In genomic region chr16:77660311-77660710, GRCh38 we compare ENCODE assay signal across 8 cellular contexts.
DNase-seq lines count a peak whose midpoint lies in the region; ATAC-seq and TF ChIP-seq lines count a peak whose summit lies in the region.

No MANE protein-coding gene starts in this region.

- ATAC-seq in heart right ventricle (peak in 1 of 8 donors; percentile 47), GM18870 (IDR thresholded peaks at IDR 0.05; ENCODE audit: unreplicated experiment) (no peak)

- H4K20me1 ChIP-seq in PC-9 (ENCODE audit: insufficient read depth) = no peaks in the 10 kb centered on the region

- H3F3A ChIP-seq in PC-9 (ENCODE audit: insufficient read depth, low read depth) = no peaks in the 10 kb centered on the region

- no peak overlapping the region for H3K4me3 ChIP-seq in heart right ventricle
- H3K4me3 ChIP-seq in PC-9 = no peak overlapping the region
- peak overlapping the region in 4 of 5 donors; percentile 29 to 46 (median 35) for H3K4me3 ChIP-seq in subcutaneous abdominal adipose tissue (ENCODE audit: low read depth in 1 of 5, low read length in 5 of 5)

- peaks cover 0 to 2% (median 0%) of the 10 kb centered on the region in 9 donors for H3K4me1 ChIP-seq in heart right ventricle
- no peaks in the 10 kb centered on the region for H3K4me1 ChIP-seq in PC-9 (replicated peaks; ENCODE audit: insufficient read depth)
- H3K4me1 ChIP-seq in subcutaneous abdominal adipose tissue (ENCODE audit: control insufficient read depth in 5 of 5, insufficient read depth in 5 of 5, low read length in 5 of 5) = peaks cover 0 to 7% (median 5%) of the 10 kb centered on the region in 5 donors

- TF ChIP-seq CTCF in heart right ventricle (IDR thresholded peaks at IDR 0.05) (peak in 7 of 9 donors; percentile 50 to 70 (median 56)), PC-9 (conservative IDR thresholded peaks at IDR 0.05) (peak; percentile 54)

- H3K36me3 ChIP-seq in heart right ventricle (no peaks in the 10 kb centered on the region), PC-9 (ENCODE audit: low read depth) (no peaks in the 10 kb centered on the region), subcutaneous abdominal adipose tissue (ENCODE audit: control insufficient read depth in 5 of 5, insufficient read depth in 5 of 5, low read length in 5 of 5) (no peaks in the 10 kb centered on the region)

- H3K27me3 ChIP-seq in heart right ventricle = peaks cover 0 to 29% (median 8%) of the 10 kb centered on the region in 7 donors
- H3K27me3 ChIP-seq in PC-9 (ENCODE audit: insufficient read depth, low read depth) = peaks cover 13% of the 10 kb centered on the region; the same call in 1 of the 2 replicates
- peaks cover 0 to 4% (median 0%) of the 10 kb centered on the region in 5 donors for H3K27me3 ChIP-seq in subcutaneous abdominal adipose tissue (ENCODE audit: control insufficient read depth in 5 of 5, insufficient read depth in 4 of 5, low read length in 5 of 5)

- no peaks in the 10 kb centered on the region for H3K36me3 Mint-ChIP-seq in activated T-helper 2 cell treated with anti-CD3 and anti-CD28 coated beads, Interferon-gamma antibody, Interleukin-2, Interleukin-4, amounts not matched to agents 10 μg/mL and 5 μg/mL and 100 μg/mL, durations not matched to agents 14 hours and 24 hours and 36 hours (ENCODE audit: low read depth)

- no peaks in the 10 kb centered on the region for H3K9me2 ChIP-seq in PC-9 (ENCODE audit: insufficient read depth)

- DNase-seq in heart right ventricle (no peak), cardiac septum (ENCODE audit: low spot score) (no peak), PC-9 (no peak), fibroblast of peridontal ligament (ENCODE audit: extremely low read depth) (peak; percentile 73)
- DNase-seq in activated T-helper 2 cell treated with anti-CD3 and anti-CD28 coated beads, Interferon-gamma antibody, Interleukin-2, Interleukin-4, amounts not matched to agents 10 μg/mL and 5 μg/mL and 100 μg/mL, durations not matched to agents 14 hours and 24 hours and 36 hours (ENCODE audit: low spot score) = no peak
- no peak for DNase-seq in activated CD8-positive, alpha-beta memory T cell treated with anti-CD3 and anti-CD28 coated beads, Interleukin-2, amount 50 U/mL, for 48 hours

- peaks cover 9% of the 10 kb centered on the region for H3K9me3 Mint-ChIP-seq in activated T-helper 2 cell treated with anti-CD3 and anti-CD28 coated beads, Interferon-gamma antibody, Interleukin-2, Interleukin-4, amounts not matched to agents 10 μg/mL and 5 μg/mL and 100 μg/mL, durations not matched to agents 14 hours and 24 hours and 36 hours

- H3K4me1 Mint-ChIP-seq in activated T-helper 2 cell treated with anti-CD3 and anti-CD28 coated beads, Interferon-gamma antibody, Interleukin-2, Interleukin-4, amounts not matched to agents 10 μg/mL and 5 μg/mL and 100 μg/mL, durations not matched to agents 14 hours and 24 hours and 36 hours (ENCODE audit: low read depth) = peaks cover 7% of the 10 kb centered on the region

- no peak overlapping the region for H3K27ac ChIP-seq in heart right ventricle
- H3K27ac ChIP-seq in PC-9 = no peak overlapping the region
- H3K27ac ChIP-seq in subcutaneous abdominal adipose tissue (ENCODE audit: low read depth, low read length) = no peak overlapping the region

- BruUV-seq in PC-9 (replicated peaks; lab: Mats Ljungman, UMichigan) = no TSS peak

- no peak overlapping the region for H3K27ac Mint-ChIP-seq in activated T-helper 2 cell treated with anti-CD3 and anti-CD28 coated beads, Interferon-gamma antibody, Interleukin-2, Interleukin-4, amounts not matched to agents 10 μg/mL and 5 μg/mL and 100 μg/mL, durations not matched to agents 14 hours and 24 hours and 36 hours

- POLR2A ChIA-PET in PC-9 (lab: Charles Lee; ENCODE audit: unreplicated experiment) = no interaction called here

- H3K9me3 ChIP-seq in heart right ventricle (peaks cover 0 to 19% (median 7%) of the 10 kb centered on the region in 11 donors), PC-9 (ENCODE audit: insufficient read depth, low read depth) (no peaks in the 10 kb centered on the region), subcutaneous abdominal adipose tissue (ENCODE audit: control insufficient read depth in 5 of 5, low read length in 5 of 5) (peaks cover 3 to 9% (median 6%) of the 10 kb centered on the region in 5 donors)

- CTCF ChIA-PET in PC-9 (lab: Charles Lee) = no interaction called here

- H3K9ac ChIP-seq in subcutaneous abdominal adipose tissue (ENCODE audit: low read length in 5 of 5) = no peak overlapping the region

- intact Hi-C loops in heart right ventricle (cut with DNase I) (loop anchor here in 8 of 10 donors (1.0 to 10.0 kb wide), 6 partner anchors 63 to 426 kb away; no protein-coding TSS in a partner anchor), cardiac septum (cut with DNase I) (loop anchor here (10.0 kb wide), 1 partner anchor 426 kb away; no protein-coding TSS in a partner anchor), PC-9 (cut with micrococcal nuclease; ENCODE audit: unreplicated experiment) (no loop called here)
- intact Hi-C loops in activated T-helper 2 cell treated with anti-CD3 and anti-CD28 coated beads, Interferon-gamma antibody, Interleukin-2, Interleukin-4, amounts not matched to agents 10 μg/mL and 5 μg/mL and 100 μg/mL, durations not matched to agents 14 hours and 24 hours and 36 hours (cut with micrococcal nuclease) = no loop called here

- H3K4me2 ChIP-seq in PC-9 = no peak overlapping the region

- H3K4me3 Mint-ChIP-seq in activated T-helper 2 cell treated with anti-CD3 and anti-CD28 coated beads, Interferon-gamma antibody, Interleukin-2, Interleukin-4, amounts not matched to agents 10 μg/mL and 5 μg/mL and 100 μg/mL, durations not matched to agents 14 hours and 24 hours and 36 hours (ENCODE audit: low read depth) = no peak overlapping the region

- peaks cover 5% of the 10 kb centered on the region for H3K27me3 Mint-ChIP-seq in activated T-helper 2 cell treated with anti-CD3 and anti-CD28 coated beads, Interferon-gamma antibody, Interleukin-2, Interleukin-4, amounts not matched to agents 10 μg/mL and 5 μg/mL and 100 μg/mL, durations not matched to agents 14 hours and 24 hours and 36 hours (ENCODE audit: low read depth)

- H2AFZ ChIP-seq in PC-9 = no peak overlapping the region

- 37 to 38% methylated on average over 12 of the region's 12 CpGs for WGBS in heart right ventricle, 2 donors

- no peaks in the 10 kb centered on the region for H3K79me2 ChIP-seq in PC-9 (ENCODE audit: low read depth)

Comparison
In these comparisons a context has a peak if more than half of its experiments do, and no peak if none do; other contexts are left out.
1. H3K4me3 ChIP-seq: peak in subcutaneous abdominal adipose tissue (4 of 5); none in heart right ventricle (0 of 10) and PC-9 (single experiment).
2. intact Hi-C loops: an anchor here in heart right ventricle (1.0 to 10.0 kb wide) and cardiac septum (10.0 kb wide); none called in PC-9 and activated T-helper 2 cell treated with anti-CD3 and anti-CD28 coated beads, Interferon-gamma antibody, Interleukin-2, Interleukin-4, amounts not matched to agents 10 μg/mL and 5 μg/mL and 100 μg/mL, durations not matched to agents 14 hours and 24 hours and 36 hours.